In genomic region chr17:50199651-50200446, GRCh38 we compare ENCODE assay signal across 8 cellular contexts. TPM values are rescaled to one million over a fixed set of nuclear protein-coding genes. Genes with fewer than 3 reads are reported as not detected.
DNase-seq lines count a peak whose midpoint lies in the region; ATAC-seq and TF ChIP-seq lines count a peak whose summit lies in the region.

No MANE protein-coding gene starts in this region.

- H3K4me1 ChIP-seq in ACC112 (ENCODE audit: control insufficient read depth, insufficient read depth, low read length, unreplicated experiment): peaks cover 75% of the 10 kb centered on the region
- peaks cover 0 to 60% (median 16%) of the 10 kb centered on the region in 12 donors for H3K4me1 ChIP-seq in heart left ventricle
- no peaks in the 10 kb centered on the region for H3K4me1 ChIP-seq in prostate gland (replicated peaks)
- peaks cover 21 to 45% of the 10 kb centered on the region in 2 donors for H3K4me1 ChIP-seq in uterus

- WGBS in heart left ventricle, 4 donors: 2 to 8% (median 6%) methylated on average over 28 to 50 of the region's 50 CpGs
- 4% methylated on average over 49 of the region's 50 CpGs for WGBS in prostate gland

- intact Hi-C loops in heart left ventricle (cut with DNase I) (loop anchor here (1.0 to 2.0 kb wide), 8 partner anchors 31 to 105 kb away; no protein-coding TSS in a partner anchor), prostate gland (cut with DNase I) (loop anchor here (1.0 to 5.0 kb wide), 3 partner anchors 33 to 92 kb away; partner anchors contain the start of gene SGCA), uterus (cut with DNase I; ENCODE audit: low total_unique reads) (loop anchor here (2.0 kb wide), 1 partner anchor 73 kb away; no protein-coding TSS in a partner anchor)

- H3K4me3 ChIP-seq in ACC112 (ENCODE audit: low read depth, low read length) (peak overlapping the region; percentile 82), LNCaP clone FGC (ENCODE audit: low read depth, low read length) (peak overlapping the region; percentile 42), heart left ventricle (peak overlapping the region; percentile 13 to 74 (median 56)), prostate gland (peak overlapping the region; percentile 36 to 39), uterus (peak overlapping the region; percentile 75 to 96)

- TF ChIP-seq POLR2A in heart left ventricle (IDR thresholded peaks at IDR 0.05) (peak in 1 of 2 donors; percentile 30), prostate gland (IDR thresholded peaks at IDR 0.05) (peak; percentile 65), uterus (IDR thresholded peaks at IDR 0.05) (peak in 1 of 2 donors; percentile 21)

- peak overlapping the region; percentile 96 for H3K27ac ChIP-seq in ACC112 (ENCODE audit: low read depth, low read length)
- peak overlapping the region in 11 of 12 donors; percentile 34 to 95 (median 82) for H3K27ac ChIP-seq in heart left ventricle
- H3K27ac ChIP-seq in prostate gland: peak overlapping the region; percentile 80 to 85
- H3K27ac ChIP-seq in uterus: peak overlapping the region; percentile 96 to 98

- no peaks in the 10 kb centered on the region for H3K36me3 Mint-ChIP-seq in activated naive CD8-positive, alpha-beta T cell treated with anti-CD3 and anti-CD28 coated beads for 36 hours

- peaks cover 88% of the 10 kb centered on the region for H3K79me2 ChIP-seq in ACC112 (ENCODE audit: control insufficient read depth, insufficient read depth, low read length, unreplicated experiment)

- peaks cover 19% of the 10 kb centered on the region for H3K4me1 Mint-ChIP-seq in activated naive CD8-positive, alpha-beta T cell treated with anti-CD3 and anti-CD28 coated beads for 36 hours

- peak; percentile 33 for ATAC-seq in GM19023 (IDR thresholded peaks at IDR 0.05; ENCODE audit: unreplicated experiment)
- peak; percentile 84 to 94 (median 88) for ATAC-seq in heart left ventricle

- no peak overlapping the region for H3K27ac Mint-ChIP-seq in activated naive CD8-positive, alpha-beta T cell treated with anti-CD3 and anti-CD28 coated beads for 36 hours

- H3K4me3 Mint-ChIP-seq in activated naive CD8-positive, alpha-beta T cell treated with anti-CD3 and anti-CD28 coated beads for 36 hours: peak overlapping the region; percentile 76

- no peak overlapping the region for H2AFZ ChIP-seq in ACC112 (ENCODE audit: low read length, unreplicated experiment)

- peaks cover 44% of the 10 kb centered on the region for H3K36me3 ChIP-seq in ACC112 (ENCODE audit: insufficient read depth, low read length)
- H3K36me3 ChIP-seq in heart left ventricle: peaks cover 0 to 49% (median 31%) of the 10 kb centered on the region in 9 donors
- H3K36me3 ChIP-seq in prostate gland: no peaks in the 10 kb centered on the region
- H3K36me3 ChIP-seq in uterus: no peaks in the 10 kb centered on the region

- peaks cover 51% of the 10 kb centered on the region for H3K27me3 Mint-ChIP-seq in activated naive CD8-positive, alpha-beta T cell treated with anti-CD3 and anti-CD28 coated beads for 36 hours

- H3K27me3 ChIP-seq in ACC112 (ENCODE audit: insufficient read depth, low read length): no peaks in the 10 kb centered on the region
- peaks cover 0 to 30% (median 14%) of the 10 kb centered on the region in 9 donors for H3K27me3 ChIP-seq in heart left ventricle
- H3K27me3 ChIP-seq in prostate gland (replicated peaks; ENCODE audit: insufficient read depth): no peaks in the 10 kb centered on the region
- H3K27me3 ChIP-seq in uterus: no peaks in the 10 kb centered on the region

- DNase-seq in LNCaP clone FGC (ENCODE audit: low read depth) (peak; percentile 82), SKM-1 (lab: John Stamatoyannopoulos, UW; ENCODE audit: unreplicated experiment) (peak; percentile 27), heart left ventricle (peak; percentile 90 to 93 (median 90)), prostate gland (ENCODE audit: low spot score) (peak; percentile 95), uterus (peak; percentile 98 to 99)
- DNase-seq in activated naive CD8-positive, alpha-beta T cell treated with anti-CD3 and anti-CD28 coated beads for 36 hours: peak; percentile 75

- TF ChIP-seq CTCF in LNCaP clone FGC (IDR thresholded peaks at IDR 0.05; ENCODE audit: control insufficient read depth, extremely low read depth, insufficient read depth) (no peak), heart left ventricle (IDR thresholded peaks at IDR 0.05) (no peak), prostate gland (IDR thresholded peaks at IDR 0.05) (peak in 1 of 4 experiments; percentile 4), uterus (IDR thresholded peaks at IDR 0.05) (peak in 1 of 4 experiments; percentile 19)

- H3K9me3 ChIP-seq in heart left ventricle (no peaks in the 10 kb centered on the region), prostate gland (no peaks in the 10 kb centered on the region), uterus (no peaks in the 10 kb centered on the region)

- H3K9me3 Mint-ChIP-seq in activated naive CD8-positive, alpha-beta T cell treated with anti-CD3 and anti-CD28 coated beads for 36 hours: no peaks in the 10 kb centered on the region

RNA-seq across cellular contexts. Expression of gene COL1A1, which starts 1.6 kb away (rescaled TPM):
- under 1 TPM; 0.72 to 0.78 TPM for total RNA-seq in activated naive CD8-positive, alpha-beta T cell treated with anti-CD3 and anti-CD28 coated beads for 36 hours
- total RNA-seq in heart left ventricle: 100 to 1,000 TPM in 3 of 9 donors, 10 to 100 TPM in 6; 10.2 to 897 (median 55.4) TPM
- polyA plus RNA-seq in heart left ventricle: 100 to 1,000 TPM in 1 of 2 donors, 10 to 100 TPM in 1; 17.2 to 109 TPM
- 10 to 100 TPM; 21.5 to 81.0 TPM for total RNA-seq in prostate gland
- total RNA-seq in uterus: 1,000 to 10,000 TPM in 1 of 4 donors, 100 to 1,000 TPM in 2, 10 to 100 TPM in 1; 59.4 to 4,880 (median 491) TPM

RNA-seq across cellular contexts. Expression of gene SGCA, which starts 34.0 kb away (rescaled TPM):
- total RNA-seq in activated naive CD8-positive, alpha-beta T cell treated with anti-CD3 and anti-CD28 coated beads for 36 hours: under 1 TPM in 1 of 2 experiments, not detected in 1; 0.38 TPM
- 100 to 1,000 TPM; 110 to 224 (median 151) TPM for total RNA-seq in heart left ventricle
- 100 to 1,000 TPM in 1 of 2 donors, 10 to 100 TPM in 1; 96.5 to 225 TPM for polyA plus RNA-seq in heart left ventricle
- 10 to 100 TPM; 13.9 to 19.4 TPM for total RNA-seq in prostate gland
- 100 to 1,000 TPM in 1 of 4 donors, 10 to 100 TPM in 1, under 1 TPM in 1, not detected in 1; 0.90 to 119 (median 19.6) TPM for total RNA-seq in uterus

RNA-seq across cellular contexts. Expression of gene PPP1R9B, which starts 49.4 kb away (rescaled TPM):
- total RNA-seq in activated naive CD8-positive, alpha-beta T cell treated with anti-CD3 and anti-CD28 coated beads for 36 hours: 10 to 100 TPM; 50.9 to 52.0 TPM
- total RNA-seq in heart left ventricle (10 to 100 TPM; 17.0 to 55.9 (median 31.3) TPM), prostate gland (10 to 100 TPM; 36.2 to 79.7 TPM), uterus (10 to 100 TPM in 3 of 4 donors, 1 to 10 TPM in 1; 9.2 to 65.3 (median 20.6) TPM)
- 10 to 100 TPM; 30.4 to 33.4 TPM for polyA plus RNA-seq in heart left ventricle

Comparison
In these comparisons a context has a peak if more than half of its experiments do, and no peak if none do; other contexts are left out.
1. Peak in every context shown above with its lines: DNase-seq, ATAC-seq, H3K4me3 ChIP-seq and H3K27ac ChIP-seq.
2. DNase-seq: peak in every context shown above with its lines; median percentile 98 in uterus; 95 in prostate gland; 90 in heart left ventricle; 82 in LNCaP clone FGC; 75 in activated naive CD8-positive, alpha-beta T cell treated with anti-CD3 and anti-CD28 coated beads for 36 hours; 27 in SKM-1.
3. RNA of gene COL1A1, which starts 1.6 kb away (total RNA-seq): 59.4 to 4,880 TPM in uterus, 21.5 to 81.0 TPM in prostate gland and 10.2 to 897 TPM in heart left ventricle; 0.72 to 0.78 TPM in activated naive CD8-positive, alpha-beta T cell treated with anti-CD3 and anti-CD28 coated beads for 36 hours; every median in the first group is over 4 times any median in the second.